Comparison of ENCODE assay signal across 27 cellular contexts in genomic region chr1:180524915-180525695, GRCh38. TPM values are rescaled to one million over a fixed set of nuclear protein-coding genes. Genes with fewer than 3 reads are reported as not detected.
DNase-seq lines count a peak whose midpoint lies in the region; ATAC-seq and TF ChIP-seq lines count a peak whose summit lies in the region.
"Had no signal": no experiment of that assay in that cellular context is flagged by ENCODE, and none has a peak within 500 bp of the region (broad histone marks: within the 10 kb centered on the region; RNA-seq: fewer than 3 reads in every experiment).

No MANE protein-coding gene starts in this region.

- no peak overlapping the region for H3K9ac ChIP-seq in OCI-LY1 (ENCODE audit: low read length)

- intact Hi-C loops in heart left ventricle (cut with DNase I) (loop anchor here in 2 of 10 donors (5.0 to 10.0 kb wide), 2 partner anchors 630 to 632 kb away; no protein-coding TSS in a partner anchor), Right ventricle myocardium inferior (cut with DNase I) (no loop called here)

- no peak overlapping the region for H3K4me3 ChIP-seq in heart left ventricle
- no peak overlapping the region for H3K4me3 ChIP-seq in OCI-LY1 (ENCODE audit: low read depth, low read length, poor library complexity, severe bottlenecking)
- H3K4me3 ChIP-seq: hepatocyte had no signal

- WGBS in heart left ventricle, 4 donors = 48 to 77% (median 69%) methylated on average over 5 to 7 of the region's 7 CpGs

- no peak for TF ChIP-seq POLR2A in heart left ventricle (IDR thresholded peaks at IDR 0.05)

- H3K27ac ChIP-seq in heart left ventricle = peak overlapping the region in 8 of 12 donors; percentile 7 to 52 (median 30)
- H3K27ac ChIP-seq in OCI-LY1 (ENCODE audit: low read depth, low read length, poor library complexity, severe bottlenecking) = no peak overlapping the region
- H3K27ac ChIP-seq: hepatocyte had no signal

- no peak for DNase-seq in heart left ventricle
- no peak for DNase-seq in Right ventricle myocardium inferior (ENCODE audit: missing footprints)
- DNase-seq in type B pancreatic cell (ENCODE audit: extremely low spot score, unreplicated experiment) = no peak
- no peak for DNase-seq in effector CD4-positive, alpha-beta T cell
- DNase-seq: ACHN; activated CD8-positive, alpha-beta T cell treated with anti-CD3 and anti-CD28 coated beads for 36 hours; activated naive CD4-positive, alpha-beta T cell treated with anti-CD3 and anti-CD28 coated beads for 36 hours; activated T-cell treated with anti-CD3 and anti-CD28 coated beads, Interleukin-2, amount 50 U/mL, for 24 hours; aorta; CD4-positive, alpha-beta T cell; DMS53; HCEC 1CT; islet precursor cell; KBM-7; natural killer cell; NCI-H524; OCI-M1; SHP77; T-helper 2 cell had no signal

- H3K4me3 Mint-ChIP-seq in type B pancreatic cell = no peak overlapping the region
- H3K4me3 Mint-ChIP-seq: activated CD8-positive, alpha-beta T cell treated with anti-CD3 and anti-CD28 coated beads for 36 hours; activated naive CD4-positive, alpha-beta T cell treated with anti-CD3 and anti-CD28 coated beads for 36 hours; activated T-cell treated with anti-CD3 and anti-CD28 coated beads, Interleukin-2, amount 50 U/mL, for 24 hours; CD4-positive, alpha-beta T cell; natural killer cell; WTC11 had no signal

- H3K36me3 ChIP-seq in heart left ventricle = no peaks in the 10 kb centered on the region
- no peaks in the 10 kb centered on the region for H3K36me3 ChIP-seq in OCI-LY1 (ENCODE audit: insufficient read depth, low read length)

- H3K9me2 ChIP-seq in OCI-LY1 (ENCODE audit: low read depth, low read length) = no peaks in the 10 kb centered on the region

- H3K27me3 Mint-ChIP-seq in type B pancreatic cell = peaks cover 8% of the 10 kb centered on the region
- H3K27me3 Mint-ChIP-seq: activated CD8-positive, alpha-beta T cell treated with anti-CD3 and anti-CD28 coated beads for 36 hours; activated T-cell treated with anti-CD3 and anti-CD28 coated beads, Interleukin-2, amount 50 U/mL, for 24 hours; CD4-positive, alpha-beta T cell had no signal

- H2AFZ ChIP-seq in OCI-LY1 (ENCODE audit: low read length) = no peak overlapping the region
- H2AFZ ChIP-seq: hepatocyte had no signal

- peak overlapping the region; percentile 32 for H3K4me2 ChIP-seq in OCI-LY1 (ENCODE audit: low read length)
- H3K4me2 ChIP-seq: hepatocyte had no signal

- H3K4me1 Mint-ChIP-seq in type B pancreatic cell (ENCODE audit: unreplicated experiment) = peaks cover 37% of the 10 kb centered on the region

- H3K9me3 Mint-ChIP-seq in type B pancreatic cell = no peaks in the 10 kb centered on the region
- H3K9me3 Mint-ChIP-seq: activated CD8-positive, alpha-beta T cell treated with anti-CD3 and anti-CD28 coated beads for 36 hours; activated naive CD4-positive, alpha-beta T cell treated with anti-CD3 and anti-CD28 coated beads for 36 hours; activated T-cell treated with anti-CD3 and anti-CD28 coated beads, Interleukin-2, amount 50 U/mL, for 24 hours; CD4-positive, alpha-beta T cell; natural killer cell; WTC11 had no signal

- H3K27me3 ChIP-seq in heart left ventricle (no peaks in the 10 kb centered on the region), OCI-LY1 (ENCODE audit: insufficient read depth, low read length) (peaks cover 9% of the 10 kb centered on the region; the same call in 1 of the 2 replicates)
- H3K27me3 ChIP-seq: hepatocyte had no signal

- peaks cover 0 to 2% (median 0%) of the 10 kb centered on the region in 12 donors for H3K9me3 ChIP-seq in heart left ventricle
- no peaks in the 10 kb centered on the region for H3K9me3 ChIP-seq in OCI-LY1 (ENCODE audit: low read length)

- no peaks in the 10 kb centered on the region for H3K36me3 Mint-ChIP-seq in type B pancreatic cell
- H3K36me3 Mint-ChIP-seq: natural killer cell, WTC11 had no signal

- H3K27ac Mint-ChIP-seq in type B pancreatic cell = peak overlapping the region; percentile 19
- H3K27ac Mint-ChIP-seq: activated CD8-positive, alpha-beta T cell treated with anti-CD3 and anti-CD28 coated beads for 36 hours; activated naive CD4-positive, alpha-beta T cell treated with anti-CD3 and anti-CD28 coated beads for 36 hours; activated T-cell treated with anti-CD3 and anti-CD28 coated beads, Interleukin-2, amount 50 U/mL, for 24 hours; CD4-positive, alpha-beta T cell; natural killer cell; WTC11 had no signal

- TF ChIP-seq CTCF in heart left ventricle (IDR thresholded peaks at IDR 0.05) (no peak), OCI-LY1 (IDR thresholded peaks at IDR 0.05; ENCODE audit: low read length) (no peak), type B pancreatic cell (conservative IDR thresholded peaks at IDR 0.05) (no peak)

- H3F3A ChIP-seq in OCI-LY1 (ENCODE audit: insufficient read depth, low read length) = no peaks in the 10 kb centered on the region

- H3K4me1 ChIP-seq in heart left ventricle (peaks cover 0 to 45% (median 24%) of the 10 kb centered on the region in 12 donors), OCI-LY1 (ENCODE audit: insufficient read depth, low read length, severe bottlenecking) (no peaks in the 10 kb centered on the region)

- ATAC-seq in heart left ventricle (peak in 2 of 4 donors; percentile 7 to 8), Right ventricle myocardium inferior (no peak), esophagus mucosa (peak; percentile 23), GM19351 (IDR thresholded peaks at IDR 0.05; ENCODE audit: unreplicated experiment) (no peak), HG02798 (IDR thresholded peaks at IDR 0.05; ENCODE audit: poor library complexity, unreplicated experiment) (no peak)
- ATAC-seq: activated CD8-positive, alpha-beta T cell treated with anti-CD3 and anti-CD28 coated beads for 36 hours; natural killer cell; WTC11 had no signal

- H3K79me2 ChIP-seq in OCI-LY1 (ENCODE audit: insufficient read depth, low read length) = no peaks in the 10 kb centered on the region
- H3K79me2 ChIP-seq: hepatocyte had no signal

- H4K20me1 ChIP-seq in OCI-LY1 (ENCODE audit: insufficient read depth, low read length) = no peaks in the 10 kb centered on the region

RNA-seq across cellular contexts. Expression of gene ACBD6, which starts 22.7 kb away (rescaled TPM):
- 10 to 100 TPM; 18.6 to 24.6 (median 21.5) TPM for total RNA-seq in heart left ventricle
- 10 to 100 TPM; 26.8 to 35.8 TPM for polyA plus RNA-seq in heart left ventricle
- 17.8 TPM for total RNA-seq in Right ventricle myocardium inferior
- total RNA-seq in esophagus mucosa = 24.2 TPM
- total RNA-seq in type B pancreatic cell (ENCODE audit: low replicate concordance) = 37.2 and 49.1 TPM in 2 replicates

RNA-seq across cellular contexts. Expression of gene OVAAL, which starts 33.7 kb away (rescaled TPM):
- total RNA-seq in heart left ventricle = 10 to 100 TPM in 1 of 9 donors, 1 to 10 TPM in 8; 1.5 to 13.9 (median 2.4) TPM
- 10 to 100 TPM in 1 of 2 donors, 1 to 10 TPM in 1; 2.8 to 13.8 TPM for polyA plus RNA-seq in heart left ventricle
- 2.0 TPM for total RNA-seq in Right ventricle myocardium inferior
- not detected for total RNA-seq in esophagus mucosa
- total RNA-seq in type B pancreatic cell (ENCODE audit: low replicate concordance) = not detected in 2 replicates
- total RNA-seq: activated CD8-positive, alpha-beta T cell treated with anti-CD3 and anti-CD28 coated beads for 36 hours; activated naive CD4-positive, alpha-beta T cell treated with anti-CD3 and anti-CD28 coated beads for 36 hours; aorta; CD4-positive, alpha-beta T cell; hepatocyte; natural killer cell; posterior vena cava; WTC11 had no signal
- polyA plus RNA-seq: aorta, hepatocyte, urinary bladder had no signal
